ENCODE assay signal across 20 cellular contexts in the genomic region with DNA sequence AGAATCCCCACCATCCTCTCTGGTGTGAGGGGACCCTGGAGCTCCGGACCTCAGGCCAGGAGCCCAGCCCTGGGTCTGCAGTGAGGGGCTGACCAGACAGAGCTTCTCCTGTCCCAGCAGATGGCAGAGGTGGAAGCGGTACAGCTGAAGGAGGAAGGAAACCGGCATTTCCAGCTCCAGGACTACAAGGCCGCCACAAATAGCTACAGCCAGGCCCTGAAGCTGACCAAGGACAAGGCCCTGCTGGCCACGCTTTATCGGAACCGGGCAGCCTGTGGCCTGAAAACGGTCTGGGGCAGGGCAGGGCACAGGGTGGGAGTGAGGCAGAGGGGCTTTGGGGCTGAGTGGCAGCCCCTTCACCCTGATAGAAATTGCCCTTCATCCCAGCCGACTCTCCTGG. TPM values are rescaled to one million over a fixed set of nuclear protein-coding genes. Genes with fewer than 3 reads are reported as not detected.
"Had no signal": no experiment of that assay in that cellular context is flagged by ENCODE, and none has a peak within 500 bp of the region (broad histone marks: within the 10 kb centered on the region; RNA-seq: fewer than 3 reads in every experiment).

No MANE protein-coding gene starts in this region.

- H3K27me3 Mint-ChIP-seq: activated T-helper 17 cell treated with anti-CD3 and anti-CD28 coated beads, Interleukin-2, amount 50 U/mL, for 72 hours; central memory CD8-positive, alpha-beta T cell; T-cell had no signal

- H3K9me3 Mint-ChIP-seq: activated CD4-positive, alpha-beta T cell treated with anti-CD3 and anti-CD28 coated beads, Interleukin-2, amount 10 ng/mL, durations not matched to agents 24 days and 14 days; activated naive CD4-positive, alpha-beta T cell treated with anti-CD3 and anti-CD28 coated beads, Interleukin-2, amount 10 ng/mL, durations not matched to agents 7 days and 5 days; activated T-helper 17 cell treated with anti-CD3 and anti-CD28 coated beads, Interleukin-2, amount 50 U/mL, for 72 hours; central memory CD8-positive, alpha-beta T cell; neural progenitor cell; T-cell had no signal

- H2AFZ ChIP-seq: neural progenitor cell had no signal

- FAIRE-seq: pancreas had no signal

- H3K4me2 ChIP-seq: neural progenitor cell had no signal

- H3K9ac ChIP-seq: neural progenitor cell had no signal

- H3K27ac Mint-ChIP-seq: activated CD4-positive, alpha-beta T cell treated with anti-CD3 and anti-CD28 coated beads, Interleukin-2, amount 10 ng/mL, durations not matched to agents 24 days and 14 days; activated naive CD4-positive, alpha-beta T cell treated with anti-CD3 and anti-CD28 coated beads, Interleukin-2, amount 10 ng/mL, durations not matched to agents 7 days and 5 days; activated T-helper 17 cell treated with anti-CD3 and anti-CD28 coated beads, Interleukin-2, amount 50 U/mL, for 72 hours; neural progenitor cell; T-cell had no signal

- H3K36me3 ChIP-seq: neural progenitor cell, pancreas, suprapubic skin, upper lobe of left lung had no signal

- H3K4me1 ChIP-seq: neural progenitor cell, pancreas, suprapubic skin, upper lobe of left lung had no signal

- ATAC-seq: activated T-helper 17 cell treated with anti-CD3 and anti-CD28 coated beads, Interleukin-2, amount 50 U/mL, for 72 hours; pancreas; T-cell had no signal

- H3K27ac ChIP-seq: esophagus muscularis mucosa, neural progenitor cell, pancreas, SK-N-MC, suprapubic skin, upper lobe of left lung had no signal

- H3K9me3 ChIP-seq: esophagus muscularis mucosa, pancreas, suprapubic skin, upper lobe of left lung had no signal

- H3K27me3 ChIP-seq: neural progenitor cell, pancreas, upper lobe of left lung had no signal

- H3K4me3 Mint-ChIP-seq: activated CD4-positive, alpha-beta T cell treated with anti-CD3 and anti-CD28 coated beads, Interleukin-2, amount 10 ng/mL, durations not matched to agents 24 days and 14 days; activated naive CD4-positive, alpha-beta T cell treated with anti-CD3 and anti-CD28 coated beads, Interleukin-2, amount 10 ng/mL, durations not matched to agents 7 days and 5 days; activated T-helper 17 cell treated with anti-CD3 and anti-CD28 coated beads, Interleukin-2, amount 50 U/mL, for 72 hours; central memory CD8-positive, alpha-beta T cell; neural progenitor cell; T-cell had no signal

- H3K4me3 ChIP-seq: esophagus muscularis mucosa, neural progenitor cell, pancreas, SK-N-MC, suprapubic skin, upper lobe of left lung had no signal

- H3K4me1 Mint-ChIP-seq: activated T-helper 17 cell treated with anti-CD3 and anti-CD28 coated beads, Interleukin-2, amount 50 U/mL, for 72 hours had no signal

- DNase-seq: activated CD4-positive, alpha-beta T cell treated with anti-CD3 and anti-CD28 coated beads, Interleukin-2, amount 10 ng/mL, durations not matched to agents 24 days and 14 days; activated naive CD4-positive, alpha-beta T cell treated with anti-CD3 and anti-CD28 coated beads, Interleukin-2, amount 10 ng/mL, durations not matched to agents 7 days and 5 days; head of caudate nucleus; islet precursor cell; mesendoderm; pancreas; stimulated activated CD4-positive, alpha-beta T cell treated with anti-CD3 and anti-CD28 coated beads, Interleukin-12 subunit alpha, Interleukin-12 subunit beta, amount 100 ng/mL, for 4 hours; stimulated activated naive CD4-positive, alpha-beta T cell; T-cell; T1000 had no signal

- H3K36me3 Mint-ChIP-seq: activated naive CD4-positive, alpha-beta T cell treated with anti-CD3 and anti-CD28 coated beads, Interleukin-2, amount 10 ng/mL, durations not matched to agents 7 days and 5 days; neural progenitor cell; T-cell had no signal

RNA-seq across cellular contexts. Expression of gene UNC45B, which starts 0.5 kb away (rescaled TPM):
- total RNA-seq: activated CD4-positive, alpha-beta T cell treated with anti-CD3 and anti-CD28 coated beads, Interleukin-2, amount 10 ng/mL, durations not matched to agents 24 days and 14 days; activated T-helper 17 cell treated with anti-CD3 and anti-CD28 coated beads, Interleukin-2, amount 50 U/mL, for 72 hours; fibroblast of villous mesenchyme; suprapubic skin had no signal

RNA-seq across cellular contexts. Expression of gene FNDC8, which starts 26.7 kb away (rescaled TPM):
- total RNA-seq: activated CD4-positive, alpha-beta T cell treated with anti-CD3 and anti-CD28 coated beads, Interleukin-2, amount 10 ng/mL, durations not matched to agents 24 days and 14 days; activated T-helper 17 cell treated with anti-CD3 and anti-CD28 coated beads, Interleukin-2, amount 50 U/mL, for 72 hours; esophagus muscularis mucosa; fibroblast of villous mesenchyme; liver; pancreas; suprapubic skin; T-cell; upper lobe of left lung had no signal
- polyA plus RNA-seq: liver, pancreas had no signal

RNA-seq across cellular contexts. Expression of gene SLC35G3, which starts 46.0 kb away (rescaled TPM):
- total RNA-seq: activated CD4-positive, alpha-beta T cell treated with anti-CD3 and anti-CD28 coated beads, Interleukin-2, amount 10 ng/mL, durations not matched to agents 24 days and 14 days; activated T-helper 17 cell treated with anti-CD3 and anti-CD28 coated beads, Interleukin-2, amount 50 U/mL, for 72 hours; esophagus muscularis mucosa; fibroblast of villous mesenchyme; liver; pancreas; suprapubic skin; T-cell; upper lobe of left lung had no signal
- polyA plus RNA-seq: adipose tissue, liver, pancreas had no signal
